In genomic region chr11:61581931-61582330, GRCh38 we compare ENCODE assay signal across 12 cellular contexts. TPM values are rescaled to one million over a fixed set of nuclear protein-coding genes. Genes with fewer than 3 reads are reported as not detected.
DNase-seq lines count a peak whose midpoint lies in the region; ATAC-seq, FAIRE-seq and TF ChIP-seq lines count a peak whose summit lies in the region.
"Had no signal": no experiment of that assay in that cellular context is flagged by ENCODE, and none has a peak within 500 bp of the region (broad histone marks: within the 10 kb centered on the region; RNA-seq: fewer than 3 reads in every experiment).

No MANE protein-coding gene starts in this region.

- POLR2A ChIA-PET in HepG2 (lab: Yijun Ruan, JAX) = interaction anchor here (0.9 to 1.1 kb wide), 2 partner anchors 15 to 61 kb away, joined by 3 read pairs; no protein-coding TSS in a partner anchor
- POLR2A ChIA-PET in activated CD8-positive, alpha-beta T cell treated with anti-CD3 and anti-CD28 coated beads for 36 hours (lab: Charles Lee) = interaction anchor here (1.0 kb wide), 1 partner anchor 42 kb away, joined by 3 read pairs; no protein-coding TSS in a partner anchor

- CTCF ChIA-PET in HepG2 (lab: Yijun Ruan, JAX; ENCODE audit: low intra/inter-chr PET ratio, low total read pairs) = interaction anchor here (0.9 kb wide), 1 partner anchor 46 kb away, joined by 4 read pairs; no protein-coding TSS in a partner anchor
- CTCF ChIA-PET in activated CD8-positive, alpha-beta T cell treated with anti-CD3 and anti-CD28 coated beads for 36 hours (lab: Charles Lee) = interaction anchor here (0.7 to 1.6 kb wide), 13 partner anchors 8 to 152 kb away, joined by 3 to 9 read pairs (median 4); no protein-coding TSS in a partner anchor

- no peak overlapping the region for H3K27ac ChIP-seq in HepG2 (ENCODE audit: extremely low read length, insufficient read depth, low read length)
- no peak overlapping the region for H3K27ac ChIP-seq in right lobe of liver

- H3K4me3 ChIP-seq in HepG2 (replicated peaks in 1 of 3; ENCODE audit: insufficient read depth in 1 of 3, low read depth in 2 of 3, low read length in 3 of 3) = no peak overlapping the region
- H3K4me3 ChIP-seq in right lobe of liver = no peak overlapping the region

- peaks cover 8% of the 10 kb centered on the region for H3K4me1 Mint-ChIP-seq in activated CD8-positive, alpha-beta T cell treated with anti-CD3 and anti-CD28 coated beads for 36 hours (ENCODE audit: low read depth)
- H3K4me1 Mint-ChIP-seq in naive B cell = peaks cover 10 to 24% (median 17%) of the 10 kb centered on the region in 3 donors

- no peak for TF ChIP-seq EP300 in HepG2 (IDR thresholded peaks at IDR 0.05; ENCODE audit: low read depth in 2 of 2, low read length in 2 of 2)
- TF ChIP-seq EP300 in HepG2 (CRISPR knock-in tag; IDR thresholded peaks at IDR 0.05; ENCODE audit: borderline replicate concordance) = no peak

- intact Hi-C loops in HepG2 (cut with micrococcal nuclease; ENCODE audit: unreplicated experiment) (loop anchor here (2.0 kb wide), 2 partner anchors 27 to 47 kb away; no protein-coding TSS in a partner anchor), right lobe of liver (cut with DNase I) (no loop called here)
- intact Hi-C loops in activated CD8-positive, alpha-beta T cell treated with anti-CD3 and anti-CD28 coated beads for 36 hours (cut with micrococcal nuclease) = no loop called here

- H3K4me3 Mint-ChIP-seq in activated CD8-positive, alpha-beta T cell treated with anti-CD3 and anti-CD28 coated beads for 36 hours = peak overlapping the region; percentile 66
- peak overlapping the region; percentile 76 to 91 (median 86) for H3K4me3 Mint-ChIP-seq in naive B cell

- peaks cover 37% of the 10 kb centered on the region for H3K27me3 Mint-ChIP-seq in activated CD8-positive, alpha-beta T cell treated with anti-CD3 and anti-CD28 coated beads for 36 hours
- H3K27me3 Mint-ChIP-seq in naive B cell = peaks cover 27 to 88% (median 66%) of the 10 kb centered on the region in 3 donors

- TF ChIP-seq CTCF in HepG2 (CRISPR knock-in tag; IDR thresholded peaks at IDR 0.05) (no peak), right lobe of liver (IDR thresholded peaks at IDR 0.05) (no peak)
- no peak for TF ChIP-seq CTCF in activated CD8-positive, alpha-beta T cell treated with anti-CD3 and anti-CD28 coated beads for 36 hours (IDR thresholded peaks at IDR 0.05)

- H3K36me3 ChIP-seq in HepG2 (replicated peaks in 1 of 2; ENCODE audit: control insufficient read depth in 1 of 2, insufficient read depth in 2 of 2, low read length in 2 of 2) (no peaks in the 10 kb centered on the region), right lobe of liver (no peaks in the 10 kb centered on the region)
- H3K36me3 ChIP-seq: BE2C, heart right ventricle, left lung had no signal

- BruUV-seq in HepG2 (replicated peaks; lab: Mats Ljungman, UMichigan) = no TSS peak

- no peak for TF ChIP-seq RAD21 in HepG2 (CRISPR knock-in tag; IDR thresholded peaks at IDR 0.05)

- H3K27me3 ChIP-seq in HepG2 (ENCODE audit: control insufficient read depth in 1 of 2, insufficient read depth in 2 of 2, low read length in 2 of 2) (peaks cover 5 to 43% of the 10 kb centered on the region in 2 experiments; a peak in 3 of 5 replicates), right lobe of liver (no peaks in the 10 kb centered on the region)
- H3K27me3 ChIP-seq: BE2C had no signal

- no peaks in the 10 kb centered on the region for H3K9me3 ChIP-seq in HepG2 (ENCODE audit: low read length)
- no peaks in the 10 kb centered on the region for H3K9me3 ChIP-seq in right lobe of liver
- H3K9me3 ChIP-seq: BE2C, heart right ventricle, left lung had no signal

- FAIRE-seq in HepG2 (lab: Jason Lieb, UNC) = no peak

- DNase-seq in HepG2 (ENCODE audit: low spot score) (no peak), right lobe of liver (no peak), naive B cell (no peak), COLO829 (ENCODE audit: low spot score) (no peak), left lobe of liver (ENCODE audit: low spot score) (no peak)
- no peak for DNase-seq in activated CD8-positive, alpha-beta T cell treated with anti-CD3 and anti-CD28 coated beads for 36 hours

- no peak overlapping the region for H2AFZ ChIP-seq in HepG2 (ENCODE audit: low read length)

- H3K36me3 Mint-ChIP-seq in activated CD8-positive, alpha-beta T cell treated with anti-CD3 and anti-CD28 coated beads for 36 hours (ENCODE audit: low read depth) = no peaks in the 10 kb centered on the region
- no peaks in the 10 kb centered on the region for H3K36me3 Mint-ChIP-seq in naive B cell

- no peak overlapping the region for H3K9ac ChIP-seq in HepG2 (ENCODE audit: insufficient read depth, low read depth, low read length)

- TF ChIP-seq POLR2A in HepG2 (IDR thresholded peaks at IDR 0.05; ENCODE audit: insufficient read depth in 1 of 2, low read depth in 2 of 2, low read length in 2 of 2) = no peak
- no peak for TF ChIP-seq POLR2A in right lobe of liver (IDR thresholded peaks at IDR 0.05)

- H4K20me1 ChIP-seq in HepG2 (ENCODE audit: insufficient read depth, low read length) = no peaks in the 10 kb centered on the region

- WGBS in HepG2 (ENCODE audit: low lambda C conversion rate) = 30% methylated on average over 2 of the region's 2 CpGs
- 0% methylated on average over 1 of the region's 2 CpGs for whole genome bisulfite sequencing in right lobe of liver (ENCODE audit: insufficient coverage, low coverage, low lambda C conversion rate, missing lambda C conversion rate)

- in situ Hi-C loops in HepG2 (cut with HindIII; ENCODE audit: extremely low pct_ligation_motif_present, low pct_unique_long_range_greater_than_20kb) = no loop called here

- no peak overlapping the region for H3K4me2 ChIP-seq in HepG2 (ENCODE audit: low read depth, low read length)

- no peaks in the 10 kb centered on the region for H3K79me2 ChIP-seq in HepG2 (ENCODE audit: insufficient read depth, low read length)

- ATAC-seq in HepG2 (no peak), right lobe of liver (no peak), naive B cell (ENCODE audit: low read depth in 2 of 2) (no peak), GM21528 (IDR thresholded peaks at IDR 0.05; ENCODE audit: low FRiP score, unreplicated experiment) (no peak), left lobe of liver (no peak)
- no peak for ATAC-seq in activated CD8-positive, alpha-beta T cell treated with anti-CD3 and anti-CD28 coated beads for 36 hours
- no peak for ATAC-seq in activated CD4-positive, CD25-positive, alpha-beta regulatory T cell treated with anti-CD3 and anti-CD28 coated beads, Interleukin-2, amount 50 U/mL, for 24 hours

- no peaks in the 10 kb centered on the region for H3K9me3 Mint-ChIP-seq in activated CD8-positive, alpha-beta T cell treated with anti-CD3 and anti-CD28 coated beads for 36 hours
- no peaks in the 10 kb centered on the region for H3K9me3 Mint-ChIP-seq in naive B cell

- H3K27ac Mint-ChIP-seq in activated CD8-positive, alpha-beta T cell treated with anti-CD3 and anti-CD28 coated beads for 36 hours = no peak overlapping the region
- peak overlapping the region in 5 of 6 donors; percentile 5 to 96 (median 82) for H3K27ac Mint-ChIP-seq in naive B cell

- peaks cover 46% of the 10 kb centered on the region for H3K4me1 ChIP-seq in HepG2 (ENCODE audit: insufficient read depth, low read length)
- H3K4me1 ChIP-seq in right lobe of liver = peaks cover 0 to 8% (median 1%) of the 10 kb centered on the region in 4 donors

TF ChIP-seq in HepG2, 621 proteins besides CTCF, POLR2A, EP300 and RAD21 (continues in another document):
- TF ChIP-seq E2F5 (CRISPR knock-in tag; conservative IDR thresholded peaks at IDR 0.05) = no peak

RNA-seq across cellular contexts. Expression of gene SYT7, which starts 1.1 kb away (rescaled TPM):
- total RNA-seq in HepG2 (2016; rRNA removed; fragmentation: Illumina TruSeq; extraction: Trizol) (0.81 and 1.4 TPM in 2 replicates), right lobe of liver (10 to 100 TPM; 13.1 to 70.8 (median 31.6) TPM), left lobe of liver (65.6 TPM)
- total RNA-seq in HepG2 (2016; cell fraction: cytosol; rRNA removed; fragmentation: Illumina TruSeq; extraction: Trizol; ENCODE audit: low read depth) = 1.2 and 2.8 TPM in 2 replicates
- 1.6 TPM in 2 replicates for total RNA-seq in HepG2 (2016; cell fraction: insoluble cytoplasmic fraction; rRNA removed; fragmentation: Illumina TruSeq; extraction: Trizol)
- 2.9 and 3.9 TPM in 2 replicates for total RNA-seq in HepG2 (2016; cell fraction: membrane; rRNA removed; fragmentation: Illumina TruSeq; extraction: Trizol)
- 1.2 and 1.9 TPM in 2 replicates for total RNA-seq in HepG2 (2016; cell fraction: nucleus; rRNA removed; fragmentation: Illumina TruSeq; extraction: Trizol)
- polyA plus RNA-seq in HepG2 (2011; rRNA removed) (4.4 and 6.2 TPM in 2 replicates), naive B cell (ENCODE audit: low read depth in 6 of 6) (not detected)
- 3.5 and 4.0 TPM in 2 replicates for polyA plus RNA-seq in HepG2 (2011; cell fraction: cytosol; rRNA removed)
- polyA plus RNA-seq in HepG2 (2011; cell fraction: nucleus; rRNA removed) = 13.8 and 15.6 TPM in 2 replicates
- polyA plus RNA-seq in HepG2 (2012) = 8.2 and 9.2 TPM in 2 replicates
- polyA plus RNA-seq in HepG2 (2016; cell fraction: cytosol; fragmentation: Illumina TruSeq; extraction: Trizol; ENCODE audit: low read depth) = 2.3 and 2.9 TPM in 2 replicates
- 2.0 and 2.2 TPM in 2 replicates for polyA plus RNA-seq in HepG2 (2016; cell fraction: insoluble cytoplasmic fraction; fragmentation: Illumina TruSeq; extraction: Trizol; ENCODE audit: low read depth)
- polyA plus RNA-seq in HepG2 (2016; cell fraction: membrane; fragmentation: Illumina TruSeq; extraction: Trizol; ENCODE audit: low read depth) = 3.2 and 3.7 TPM in 2 replicates
- 3.0 and 3.7 TPM in 2 replicates for polyA plus RNA-seq in HepG2 (2016; cell fraction: nucleus; fragmentation: Illumina TruSeq; extraction: Trizol; ENCODE audit: insufficient read depth, low read depth)
- polyA minus RNA-seq in HepG2 (2011; rRNA and poly(A)+ RNA removed; ENCODE audit: low replicate concordance) = 2.1 and 7.7 TPM in 2 replicates
- 2.9 and 7.2 TPM in 2 replicates for polyA minus RNA-seq in HepG2 (2011; cell fraction: cytosol; rRNA and poly(A)+ RNA removed)
- 1.7 and 2.9 TPM in 2 replicates for polyA minus RNA-seq in HepG2 (2011; cell fraction: nucleus; rRNA and poly(A)+ RNA removed)
- total RNA-seq in activated CD8-positive, alpha-beta T cell treated with anti-CD3 and anti-CD28 coated beads for 36 hours = not detected
- total RNA-seq: T-helper 1 cell treated with Interleukin-12 subunit alpha and Interleukin-12 subunit beta and Interleukin-4 antibody, amounts not matched to agents 30 ng/mL and 1 ng/mL, for 36 hours had no signal
